Comparison of ENCODE assay signal across 1 cellular context in genomic region chr12:53492188-53492587, GRCh38.
TF ChIP-seq lines count a peak whose summit lies in the region.

No MANE protein-coding gene starts in this region.

TF ChIP-seq in H1, 55 proteins besides CTCF, POLR2A, EP300 and RAD21:
- TF ChIP-seq ATF2 (IDR thresholded peaks at IDR 0.05; ENCODE audit: low read length), result 0 out of 2 replicates have a peak, but pooled peaks have one; percentile 38
- TF ChIP-seq KDM4A (IDR thresholded peaks at IDR 0.05; ENCODE audit: low read depth, low read length, severe bottlenecking), result peak; percentile 23
- peak; percentile 44 for TF ChIP-seq NRF1 (IDR thresholded peaks at IDR 0.05; ENCODE audit: low read depth, low read length)
- no peak for TF ChIP-seq USF2 (IDR thresholded peaks at IDR 0.05; ENCODE audit: low read length)
